ENCODE assay signal across 20 cellular contexts in genomic region chr1:93669369-93669768, GRCh38. TPM values are rescaled to one million over a fixed set of nuclear protein-coding genes. Genes with fewer than 3 reads are reported as not detected.
DNase-seq lines count a peak whose midpoint lies in the region; ATAC-seq and TF ChIP-seq lines count a peak whose summit lies in the region.
"Had no signal": no experiment of that assay in that cellular context is flagged by ENCODE, and none has a peak within 500 bp of the region (broad histone marks: within the 10 kb centered on the region; RNA-seq: fewer than 3 reads in every experiment).

No MANE protein-coding gene starts in this region.

- no peaks in the 10 kb centered on the region for H3K9me3 Mint-ChIP-seq in glutamatergic neuron (ENCODE audit: unreplicated experiment)
- H3K9me3 Mint-ChIP-seq: activated CD4-positive, alpha-beta memory T cell treated with anti-CD3 and anti-CD28 coated beads for 36 hours; activated T-cell treated with anti-CD3 and anti-CD28 coated beads, Interleukin-2, amount 50 U/mL, for 72 hours; T-cell had no signal

- H3K36me3 ChIP-seq in adipocyte (ENCODE audit: control insufficient read depth, insufficient read depth, low read length, severe bottlenecking), result peaks cover 39% of the 10 kb centered on the region
- H3K36me3 ChIP-seq in sigmoid colon, result no peaks in the 10 kb centered on the region
- no peaks in the 10 kb centered on the region for H3K36me3 ChIP-seq in right lobe of liver
- H3K36me3 ChIP-seq: gastrocnemius medialis, tibial nerve, WERI-Rb-1 had no signal

- H3K27me3 Mint-ChIP-seq in glutamatergic neuron (ENCODE audit: unreplicated experiment), result no peaks in the 10 kb centered on the region
- H3K27me3 Mint-ChIP-seq: activated CD4-positive, alpha-beta memory T cell treated with anti-CD3 and anti-CD28 coated beads for 36 hours; T-cell had no signal

- H3K27me3 ChIP-seq in adipocyte (replicated peaks; ENCODE audit: control insufficient read depth, insufficient read depth, low read length) (no peaks in the 10 kb centered on the region), sigmoid colon (no peaks in the 10 kb centered on the region), right lobe of liver (no peaks in the 10 kb centered on the region)
- H3K27me3 ChIP-seq: BLaER1 treated with 17β-estradiol and CSF1 and Interleukin-3, amounts not matched to agents 10 nM and 100 nM; gastrocnemius medialis; tibial nerve had no signal

- DNase-seq in LHCN-M2 (ENCODE audit: low read depth), result peak; percentile 96
- DNase-seq in adipocyte (ENCODE audit: low read depth), result peak; percentile 59
- DNase-seq in glutamatergic neuron, result no peak
- no peak for DNase-seq in sigmoid colon
- DNase-seq in right lobe of liver, result no peak
- no peak for DNase-seq in GM20000 (ENCODE audit: low spot score)
- DNase-seq in stimulated activated CD4-positive, alpha-beta T cell treated with anti-CD3 and anti-CD28 coated beads, Interleukin-12 subunit alpha, Interleukin-12 subunit beta, amount 100 ng/mL, for 4 hours, result no peak
- DNase-seq: activated CD4-positive, alpha-beta memory T cell treated with anti-CD3 and anti-CD28 coated beads for 36 hours; activated T-cell treated with anti-CD3 and anti-CD28 coated beads, Interleukin-2, amount 50 U/mL, for 72 hours; cerebellar nuclear complex; NCI-H1694 treated with DMSO at 0.1 percent for 48 hours; NCI-H526; T-cell; WERI-Rb-1 had no signal

- H3K4me3 Mint-ChIP-seq in glutamatergic neuron (ENCODE audit: unreplicated experiment), result no peak overlapping the region
- H3K4me3 Mint-ChIP-seq: activated CD4-positive, alpha-beta memory T cell treated with anti-CD3 and anti-CD28 coated beads for 36 hours; activated T-cell treated with anti-CD3 and anti-CD28 coated beads, Interleukin-2, amount 50 U/mL, for 72 hours; T-cell had no signal

- H3K4me1 Mint-ChIP-seq in glutamatergic neuron (ENCODE audit: low read depth, unreplicated experiment), result peaks cover 31% of the 10 kb centered on the region
- H3K4me1 Mint-ChIP-seq: T-cell had no signal

- no peaks in the 10 kb centered on the region for H3K36me3 Mint-ChIP-seq in glutamatergic neuron (ENCODE audit: unreplicated experiment)
- H3K36me3 Mint-ChIP-seq: activated CD4-positive, alpha-beta memory T cell treated with anti-CD3 and anti-CD28 coated beads for 36 hours; T-cell had no signal

- peaks cover 74% of the 10 kb centered on the region for H3K4me1 ChIP-seq in adipocyte (ENCODE audit: control insufficient read depth, insufficient read depth, low read length)
- H3K4me1 ChIP-seq in sigmoid colon, result peaks cover 0 to 100% (median 97%) of the 10 kb centered on the region in 4 donors
- peaks cover 0 to 8% (median 0%) of the 10 kb centered on the region in 4 donors for H3K4me1 ChIP-seq in right lobe of liver

- no peak for TF ChIP-seq EP300 in sigmoid colon (IDR thresholded peaks at IDR 0.05)

- no peaks in the 10 kb centered on the region for H3K9me3 ChIP-seq in adipocyte (ENCODE audit: control insufficient read depth, low read length)
- no peaks in the 10 kb centered on the region for H3K9me3 ChIP-seq in sigmoid colon
- no peaks in the 10 kb centered on the region for H3K9me3 ChIP-seq in right lobe of liver
- H3K9me3 ChIP-seq: BLaER1 treated with 17β-estradiol and CSF1 and Interleukin-3, amounts not matched to agents 10 nM and 100 nM; gastrocnemius medialis; tibial nerve had no signal

- no peak overlapping the region for H3K9ac ChIP-seq in adipocyte (ENCODE audit: low read length)
- H3K9ac ChIP-seq: BLaER1 treated with 17β-estradiol and CSF1 and Interleukin-3, amounts not matched to agents 10 nM and 100 nM had no signal

- no peak for TF ChIP-seq CTCF in glutamatergic neuron (IDR thresholded peaks at IDR 0.05; ENCODE audit: partially characterized antibody, unreplicated experiment)
- no peak for TF ChIP-seq CTCF in sigmoid colon (IDR thresholded peaks at IDR 0.05)
- no peak for TF ChIP-seq CTCF in right lobe of liver (IDR thresholded peaks at IDR 0.05)
- TF ChIP-seq CTCF in GM20000 (IDR thresholded peaks at IDR 0.05; ENCODE audit: extremely low read depth, missing control alignments), result no peak

- peak overlapping the region in 3 of 4 donors; percentile 55 to 86 (median 75) for H3K27ac ChIP-seq in sigmoid colon
- H3K27ac ChIP-seq in right lobe of liver, result no peak overlapping the region
- H3K27ac ChIP-seq: BLaER1 treated with 17β-estradiol and CSF1 and Interleukin-3, amounts not matched to agents 10 nM and 100 nM; WERI-Rb-1 had no signal

- intact Hi-C loops in sigmoid colon (cut with DNase I), result no loop called here
- intact Hi-C loops in right lobe of liver (cut with DNase I), result no loop called here

- no peak for ATAC-seq in right lobe of liver
- no peak for ATAC-seq in GM21515 (IDR thresholded peaks at IDR 0.05; ENCODE audit: unreplicated experiment)
- ATAC-seq: activated T-cell treated with anti-CD3 and anti-CD28 coated beads, Interleukin-2, amount 50 U/mL, for 72 hours; T-cell had no signal

- TF ChIP-seq POLR2A in sigmoid colon (IDR thresholded peaks at IDR 0.05), result no peak
- TF ChIP-seq POLR2A in right lobe of liver (IDR thresholded peaks at IDR 0.05), result no peak

- 80 to 82% methylated on average over 4 of the region's 4 CpGs for WGBS in sigmoid colon, 2 donors
- 62% methylated on average over 4 of the region's 4 CpGs for WGBS in right lobe of liver (ENCODE audit: insufficient coverage, low coverage, low lambda C conversion rate, missing lambda C conversion rate)

- H3K4me3 ChIP-seq in adipocyte (ENCODE audit: low read length) (no peak overlapping the region), sigmoid colon (no peak overlapping the region), right lobe of liver (no peak overlapping the region)
- H3K4me3 ChIP-seq: BLaER1 treated with 17β-estradiol and CSF1 and Interleukin-3, amounts not matched to agents 10 nM and 100 nM; gastrocnemius medialis; lung; skin epidermis; tibial nerve had no signal

- peak overlapping the region; percentile 22 for H3K27ac Mint-ChIP-seq in glutamatergic neuron (ENCODE audit: unreplicated experiment)
- H3K27ac Mint-ChIP-seq: activated CD4-positive, alpha-beta memory T cell treated with anti-CD3 and anti-CD28 coated beads for 36 hours; activated T-cell treated with anti-CD3 and anti-CD28 coated beads, Interleukin-2, amount 50 U/mL, for 72 hours; T-cell had no signal

RNA-seq across cellular contexts. Expression of gene BCAR3, which starts 12.3 kb away (rescaled TPM):
- total RNA-seq in LHCN-M2 (2014; rRNA removed) (112 TPM in 2 replicates), glutamatergic neuron (ENCODE audit: unreplicated experiment) (12.8 TPM), sigmoid colon (10 to 100 TPM; 12.3 to 22.1 (median 18.2) TPM), right lobe of liver (10 to 100 TPM in 3 of 6 experiments, 1 to 10 TPM in 3; 7.6 to 19.8 (median 12.9) TPM)
- polyA plus RNA-seq in LHCN-M2 (2012), result 57.0 TPM
- polyA plus RNA-seq in sigmoid colon, result 10 to 100 TPM; 24.8 to 43.2 (median 39.5) TPM

Comparison
In these comparisons a context has a peak if more than half of its experiments do, and no peak if none do; other contexts are left out.
1. DNase-seq: peak in LHCN-M2 (single experiment) and adipocyte (single experiment); none in glutamatergic neuron (single experiment), sigmoid colon (single experiment), right lobe of liver (0 of 3), GM20000 (single experiment) and stimulated activated CD4-positive, alpha-beta T cell treated with anti-CD3 and anti-CD28 coated beads, Interleukin-12 subunit alpha, Interleukin-12 subunit beta, amount 100 ng/mL, for 4 hours (single experiment).
2. H3K27ac ChIP-seq: peak in sigmoid colon (3 of 4); none in right lobe of liver (0 of 3).